Comparison of ENCODE assay signal across 22 cellular contexts in genomic region chr1:47219590-47220220, GRCh38. TPM values are rescaled to one million over a fixed set of nuclear protein-coding genes. Genes with fewer than 3 reads are reported as not detected.
A peak's percentile ranks its signal among the peaks of the same experiment; 100 is the strongest.
DNase-seq lines count a peak whose midpoint lies in the region; ATAC-seq and TF ChIP-seq lines count a peak whose summit lies in the region.
"Had no signal": no experiment of that assay in that cellular context is flagged by ENCODE, and none has a peak within 500 bp of the region (broad histone marks: within the 10 kb centered on the region; RNA-seq: fewer than 3 reads in every experiment).

No MANE protein-coding gene starts in this region.

- H3K9ac ChIP-seq in IMR-90 (ENCODE audit: low read depth, low read length) (no peak overlapping the region), endodermal cell (ENCODE audit: extremely low read depth, low read length, poor library complexity, severe bottlenecking) (no peak overlapping the region)
- H3K9ac ChIP-seq: BLaER1 treated with 17β-estradiol and CSF1 and Interleukin-3, amounts not matched to agents 10 nM and 100 nM had no signal

- no peak overlapping the region for H3K27ac ChIP-seq in IMR-90 (ENCODE audit: insufficient read depth, low read length)
- no peak overlapping the region for H3K27ac ChIP-seq in endodermal cell (ENCODE audit: low read depth, low read length)
- H3K27ac ChIP-seq: A549; BLaER1 treated with 17β-estradiol and CSF1 and Interleukin-3, amounts not matched to agents 10 nM and 100 nM had no signal

- H2BK120ac ChIP-seq in IMR-90 (ENCODE audit: low read depth, low read length) = no peak overlapping the region

- no peak overlapping the region for H2AK5ac ChIP-seq in IMR-90 (ENCODE audit: low read depth, low read length)

- no peak overlapping the region for H3K56ac ChIP-seq in IMR-90 (ENCODE audit: extremely low read depth, insufficient read depth, low read length)

- no peak overlapping the region for H4K8ac ChIP-seq in IMR-90 (ENCODE audit: low read depth in 2 of 2, low read length in 2 of 2)

- H3K4me1 ChIP-seq in IMR-90 (ENCODE audit: control insufficient read depth, insufficient read depth, low read length) (no peaks in the 10 kb centered on the region; the same call in 1 of the 2 replicates), endodermal cell (ENCODE audit: control insufficient read depth, insufficient read depth, low read length) (no peaks in the 10 kb centered on the region)
- H3K4me1 ChIP-seq: A549, BE2C had no signal

- H2AFZ ChIP-seq in IMR-90 (replicated peaks; ENCODE audit: low read length, poor library complexity) = peak overlapping the region; percentile 19

- H3K4me1 Mint-ChIP-seq in endodermal cell (no peaks in the 10 kb centered on the region), HFFc6 (ENCODE audit: low read depth) (no peaks in the 10 kb centered on the region)
- H3K4me1 Mint-ChIP-seq: CD4-positive, alpha-beta memory T cell had no signal

- no peaks in the 10 kb centered on the region for H3K9me1 ChIP-seq in IMR-90 (ENCODE audit: insufficient read depth, low read length)

- peaks cover 5% of the 10 kb centered on the region; the same call in 1 of the 2 replicates for H3K9me3 ChIP-seq in IMR-90 (ENCODE audit: control insufficient read depth, insufficient read depth, low read length)
- H3K9me3 ChIP-seq in endodermal cell (ENCODE audit: control insufficient read depth, low read length) = no peaks in the 10 kb centered on the region
- H3K9me3 ChIP-seq: A549; BE2C; BLaER1 treated with 17β-estradiol and CSF1 and Interleukin-3, amounts not matched to agents 10 nM and 100 nM; HAP-1 had no signal

- dilution Hi-C loops in IMR-90 (cut with HindIII; ENCODE audit: low sequenced_read_pairs, unreplicated experiment) = no loop called here

- TF ChIP-seq RAD21 in IMR-90 (IDR thresholded peaks at IDR 0.05; ENCODE audit: low read length) = no peak

- no peak overlapping the region for H2BK5ac ChIP-seq in IMR-90 (ENCODE audit: low read depth, low read length, poor library complexity, severe bottlenecking)

- H3K4me2 ChIP-seq in IMR-90 (ENCODE audit: low read depth, low read length) = no peak overlapping the region
- H3K4me2 ChIP-seq: A549 had no signal

- peaks cover 47% of the 10 kb centered on the region for H3K27me3 ChIP-seq in IMR-90 (ENCODE audit: control insufficient read depth, insufficient read depth, low read length)
- peaks cover 62% of the 10 kb centered on the region for H3K27me3 ChIP-seq in endodermal cell (ENCODE audit: control insufficient read depth, insufficient read depth, low read length, poor library complexity, severe bottlenecking)

- DNase-seq in IMR-90 (no peak), endodermal cell (peak; percentile 28), mesenteric fat pad (ENCODE audit: low spot score) (peak; percentile 80), NCI-H1092 treated with DMSO at 0.1 percent for 48 hours (lab: John Stamatoyannopoulos, UW) (no peak), NCI-H1417 treated with DMSO at 0.1 percent for 48 hours (lab: John Stamatoyannopoulos, UW) (no peak), HFFc6 (no peak)
- DNase-seq: 8988T; ACHN; AML-193; BE2C; Calu3; CD4-positive, alpha-beta memory T cell; COR-L47; DMS53; DMS79 treated with DMSO at 0.1 percent for 48 hours; GF-D8; GOT3 had no signal

- H3K36me3 Mint-ChIP-seq in endodermal cell (ENCODE audit: low read depth) (no peaks in the 10 kb centered on the region), HFFc6 (ENCODE audit: low read depth) (no peaks in the 10 kb centered on the region)
- H3K36me3 Mint-ChIP-seq: CD4-positive, alpha-beta memory T cell had no signal

- no peak for ATAC-seq in IMR-90 (ENCODE audit: low read depth)
- ATAC-seq: A549 had no signal

- WGBS in IMR-90 (ENCODE audit: extremely low coverage in 2 of 2, insufficient read length in 1 of 2), 2 experiments = no CpG with 5 or more reads among the region's 29 CpGs
- WGBS in endodermal cell (ENCODE audit: insufficient coverage in 1 of 2, insufficient read length in 1 of 2), 2 experiments = 91 to 94% methylated on average over 6 to 26 of the region's 29 CpGs

- no peak overlapping the region for H3K4me3 ChIP-seq in IMR-90 (ENCODE audit: insufficient read depth, low read depth, low read length)
- no peak overlapping the region for H3K4me3 ChIP-seq in endodermal cell (ENCODE audit: low read length)
- H3K4me3 ChIP-seq: A549; BLaER1 treated with 17β-estradiol and CSF1 and Interleukin-3, amounts not matched to agents 10 nM and 100 nM; HAP-1 had no signal

- no peak overlapping the region for H3K4ac ChIP-seq in IMR-90 (ENCODE audit: low read depth, low read length)

- H2BK15ac ChIP-seq in IMR-90 (ENCODE audit: low read depth, low read length) = no peak overlapping the region

- no peak overlapping the region for H4K91ac ChIP-seq in IMR-90 (ENCODE audit: insufficient read depth, low read depth, low read length)

- no peaks in the 10 kb centered on the region for H3K9me3 Mint-ChIP-seq in endodermal cell
- no peaks in the 10 kb centered on the region for H3K9me3 Mint-ChIP-seq in HFFc6
- H3K9me3 Mint-ChIP-seq: CD4-positive, alpha-beta memory T cell had no signal

- POLR2A ChIA-PET in IMR-90 (lab: Charles Lee; ENCODE audit: unreplicated experiment) = no interaction called here

- H3K27me3 Mint-ChIP-seq in endodermal cell (ENCODE audit: insufficient read depth) = peaks cover 29% of the 10 kb centered on the region
- H3K27me3 Mint-ChIP-seq in HFFc6 (ENCODE audit: insufficient read depth) = peaks cover 10% of the 10 kb centered on the region

- intact Hi-C loops in IMR-90 (cut with micrococcal nuclease) = no loop called here

- CTCF ChIA-PET in IMR-90 (lab: Yijun Ruan, JAX) = no interaction called here

- TF ChIP-seq CTCF in IMR-90 (conservative IDR thresholded peaks at IDR 0.05; ENCODE audit: low read depth, low read length) (no peak), endodermal cell (conservative IDR thresholded peaks at IDR 0.05) (no peak), HFFc6 (IDR thresholded peaks at IDR 0.05) (no peak)

- no peak overlapping the region for H3K23ac ChIP-seq in IMR-90 (ENCODE audit: low read depth, low read length)

- H3K14ac ChIP-seq in IMR-90 (replicated peaks; ENCODE audit: low read depth, low read length) = no peak overlapping the region

- H3K27ac Mint-ChIP-seq in endodermal cell (no peak overlapping the region), HFFc6 (no peak overlapping the region)
- H3K27ac Mint-ChIP-seq: CD4-positive, alpha-beta memory T cell had no signal

- H3K4me3 Mint-ChIP-seq in endodermal cell (no peak overlapping the region), HFFc6 (no peak overlapping the region)
- H3K4me3 Mint-ChIP-seq: CD4-positive, alpha-beta memory T cell had no signal

- no peak overlapping the region for H2AK9ac ChIP-seq in IMR-90 (replicated peaks; ENCODE audit: low read depth, low read length, poor library complexity)

- BruUV-seq in IMR-90 (replicated peaks; lab: Mats Ljungman, UMichigan) = no TSS peak

- no peak overlapping the region for H3K18ac ChIP-seq in IMR-90 (ENCODE audit: low read depth, low read length)

- no peak overlapping the region for H4K5ac ChIP-seq in IMR-90 (ENCODE audit: low read depth, low read length)

- no peaks in the 10 kb centered on the region for H3K36me3 ChIP-seq in IMR-90 (ENCODE audit: control insufficient read depth, insufficient read depth, low read length)
- H3K36me3 ChIP-seq in endodermal cell (ENCODE audit: control insufficient read depth, insufficient read depth, low read length) = no peaks in the 10 kb centered on the region
- H3K36me3 ChIP-seq: BE2C; BLaER1 treated with 17β-estradiol and CSF1 and Interleukin-3, amounts not matched to agents 10 nM and 100 nM had no signal

- H2BK20ac ChIP-seq in IMR-90 (ENCODE audit: low read depth, low read length) = no peak overlapping the region

- TF ChIP-seq POLR2A in IMR-90 (IDR thresholded peaks at IDR 0.05; ENCODE audit: low read depth, low read length) = no peak

- in situ Hi-C loops in IMR-90 (cut with MboI; ENCODE audit: low sequenced_read_pairs) = no loop called here

- no peaks in the 10 kb centered on the region for H4K20me1 ChIP-seq in IMR-90 (ENCODE audit: insufficient read depth, low read length)

- H3K79me1 ChIP-seq in IMR-90 (ENCODE audit: low read depth in 1 of 2, low read length in 2 of 2) = no peaks in the 10 kb centered on the region

TF ChIP-seq in IMR-90, 13 proteins besides CTCF, POLR2A, EP300 and RAD21:
- TF ChIP-seq MXI1 (IDR thresholded peaks at IDR 0.05; ENCODE audit: borderline replicate concordance, low read depth, low read length) = no peak
- TF ChIP-seq, protein P1, sequence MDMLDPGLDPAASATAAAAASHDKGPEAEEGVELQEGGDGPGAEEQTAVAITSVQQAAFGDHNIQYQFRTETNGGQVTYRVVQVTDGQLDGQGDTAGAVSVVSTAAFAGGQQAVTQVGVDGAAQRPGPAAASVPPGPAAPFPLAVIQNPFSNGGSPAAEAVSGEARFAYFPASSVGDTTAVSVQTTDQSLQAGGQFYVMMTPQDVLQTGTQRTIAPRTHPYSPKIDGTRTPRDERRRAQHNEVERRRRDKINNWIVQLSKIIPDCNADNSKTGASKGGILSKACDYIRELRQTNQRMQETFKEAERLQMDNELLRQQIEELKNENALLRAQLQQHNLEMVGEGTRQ (IDR thresholded peaks at IDR 0.05; ENCODE audit: low read depth, low read length) = no peak
- no peak for TF ChIP-seq BHLHE40 (IDR thresholded peaks at IDR 0.05; ENCODE audit: low read depth, low read length)
- TF ChIP-seq MAFK (IDR thresholded peaks at IDR 0.05; ENCODE audit: low read depth, low read length) = no peak
- TF ChIP-seq CHD1 (IDR thresholded peaks at IDR 0.05; ENCODE audit: low read depth, low read length) = no peak
- TF ChIP-seq RFX5 (IDR thresholded peaks at IDR 0.05; ENCODE audit: low read depth, low read length) = no peak
- no peak for TF ChIP-seq CEBPB (IDR thresholded peaks at IDR 0.05; ENCODE audit: low read depth, low read length)
- no peak for TF ChIP-seq NFE2L2 (IDR thresholded peaks at IDR 0.05; ENCODE audit: low read depth, low read length)
- no peak for TF ChIP-seq SMC3 (IDR thresholded peaks at IDR 0.05; ENCODE audit: low read depth, low read length)
TF ChIP-seq in IMR-90: peak in this region for 0.

RNA-seq across cellular contexts. Expression of gene TAL1, which starts 12.3 kb away (rescaled TPM):
- not detected in 2 replicates for total RNA-seq in IMR-90 (2012; rRNA removed)
- polyA plus RNA-seq in IMR-90 (2012; rRNA removed) = not detected in 2 replicates
- polyA plus RNA-seq in IMR-90 (2012; cell fraction: cytosol; rRNA removed) = not detected in 2 replicates
- not detected in 2 replicates for polyA plus RNA-seq in IMR-90 (2012; cell fraction: nucleus; rRNA removed; ENCODE audit: low replicate concordance)
- total RNA-seq in endodermal cell = under 1 TPM in 1 of 2 donors, not detected in 1; 0.04 TPM
- polyA plus RNA-seq in endodermal cell (2013, experiment 1 of 2) = 0.14 TPM
- polyA plus RNA-seq in endodermal cell (2013, experiment 2 of 2) = 0.04 TPM
- 11.0 TPM for total RNA-seq in mesenteric fat pad
- total RNA-seq in HFFc6 (2021; fragmentation: NEBNext Ultra II Directional; extraction: Animal tissue kit (Norgen Biotek cat#: 25700)) = not detected
- total RNA-seq: Calu3; CD4-positive, alpha-beta memory T cell; G401 had no signal
- polyA plus RNA-seq: A549; CD4-positive, alpha-beta memory T cell had no signal

RNA-seq across cellular contexts. Expression of gene PDZK1IP1, which starts 29.9 kb away (rescaled TPM):
- total RNA-seq in IMR-90 (2012; rRNA removed) = not detected in 2 replicates
- polyA plus RNA-seq in IMR-90 (2012; rRNA removed) = not detected in 2 replicates
- polyA plus RNA-seq in IMR-90 (2012; cell fraction: cytosol; rRNA removed) = not detected in 2 replicates
- polyA plus RNA-seq in IMR-90 (2012; cell fraction: nucleus; rRNA removed; ENCODE audit: low replicate concordance) = not detected in 2 replicates
- total RNA-seq in endodermal cell = not detected
- polyA plus RNA-seq in endodermal cell (2013, experiment 1 of 2) = not detected
- not detected for polyA plus RNA-seq in endodermal cell (2013, experiment 2 of 2)
- 2.8 TPM for total RNA-seq in mesenteric fat pad
- total RNA-seq in HFFc6 (2021; fragmentation: NEBNext Ultra II Directional; extraction: Animal tissue kit (Norgen Biotek cat#: 25700)) = not detected
- total RNA-seq: CD4-positive, alpha-beta memory T cell; Daoy; G401 had no signal
- polyA plus RNA-seq: CD4-positive, alpha-beta memory T cell had no signal

Comparison
In these comparisons a context has a peak if more than half of its experiments do, and no peak if none do; other contexts are left out.
1. DNase-seq: peak in endodermal cell (single experiment) and mesenteric fat pad (single experiment); none in IMR-90 (single experiment), NCI-H1092 treated with DMSO at 0.1 percent for 48 hours (single experiment), NCI-H1417 treated with DMSO at 0.1 percent for 48 hours (single experiment) and HFFc6 (single experiment).
2. RNA of gene TAL1, which starts 12.3 kb away (total RNA-seq): 11.0 TPM in mesenteric fat pad (single experiment); 0.04 TPM in endodermal cell, not detected in IMR-90 and not detected in HFFc6; every median in the first group is over 10 times any median in the second.